Comparison of ENCODE assay signal across 19 cellular contexts in genomic region chr15:42461261-42461660, GRCh38. TPM values are rescaled to one million over a fixed set of nuclear protein-coding genes. Genes with fewer than 3 reads are reported as not detected.
DNase-seq lines count a peak whose midpoint lies in the region; TF ChIP-seq lines count a peak whose summit lies in the region.
"Had no signal": no experiment of that assay in that cellular context is flagged by ENCODE, and none has a peak within 500 bp of the region (broad histone marks: within the 10 kb centered on the region; RNA-seq: fewer than 3 reads in every experiment).

No MANE protein-coding gene starts in this region.

- H3K4me1 ChIP-seq in left ventricle myocardium inferior = peaks cover 41% of the 10 kb centered on the region

- intact Hi-C loops in left ventricle myocardium inferior (cut with micrococcal nuclease) = no loop called here
- intact Hi-C loops in cardiac septum (cut with DNase I) = no loop called here

- no peaks in the 10 kb centered on the region for H3K27me3 ChIP-seq in left ventricle myocardium inferior (ENCODE audit: low read depth)
- H3K27me3 ChIP-seq: adrenal gland had no signal

- peaks cover 2% of the 10 kb centered on the region for H3K36me3 Mint-ChIP-seq in chondrocyte (ENCODE audit: low read depth)
- peaks cover 5% of the 10 kb centered on the region for H3K36me3 Mint-ChIP-seq in neural crest cell (ENCODE audit: low read depth)

- DNase-seq in left ventricle myocardium inferior (no peak), cardiac septum (ENCODE audit: low spot score) (no peak), chondrocyte (ENCODE audit: low spot score) (no peak), neural crest cell (ENCODE audit: low read depth, low spot score) (no peak), activated gamma-delta T cell treated with Interleukin-2 at 50 U/mL for 16 hours (no peak), MV-4-11 (lab: John Stamatoyannopoulos, UW) (no peak), coronary artery (ENCODE audit: low spot score) (no peak)
- DNase-seq in activated CD4-positive, CD25-positive, alpha-beta regulatory T cell treated with anti-CD3 and anti-CD28 coated beads, Interleukin-2, amount 50 U/mL, for 72 hours = no peak
- DNase-seq: activated CD4-positive, alpha-beta memory T cell treated with anti-CD3 and anti-CD28 coated beads, Interleukin-2, amount 10 ng/mL, durations not matched to agents 7 days and 5 days; activated effector memory CD4-positive, alpha-beta T cell treated with Interleukin-2 at 50 U/mL for 16 hours; adrenal gland; EL; NCI-H146; NCI-H510A treated with DMSO at 0.1 percent for 48 hours; retina; SK-N-SH; substantia nigra; T-helper 2 cell had no signal

- no peak overlapping the region for H3K4me3 Mint-ChIP-seq in chondrocyte (ENCODE audit: unreplicated experiment)
- H3K4me3 Mint-ChIP-seq in neural crest cell = no peak overlapping the region
- H3K4me3 Mint-ChIP-seq: activated CD4-positive, alpha-beta memory T cell treated with anti-CD3 and anti-CD28 coated beads, Interleukin-2, amount 10 ng/mL, durations not matched to agents 7 days and 5 days; IgD-negative memory B cell had no signal

- H3K27ac ChIP-seq in left ventricle myocardium inferior (replicated peaks) (peak overlapping the region; percentile 90), coronary artery (no peak overlapping the region)

- H3K36me3 ChIP-seq in left ventricle myocardium inferior = peaks cover 19% of the 10 kb centered on the region

- H3K9me3 Mint-ChIP-seq in chondrocyte (ENCODE audit: low read depth) = no peaks in the 10 kb centered on the region
- no peaks in the 10 kb centered on the region for H3K9me3 Mint-ChIP-seq in neural crest cell
- H3K9me3 Mint-ChIP-seq: activated CD4-positive, alpha-beta memory T cell treated with anti-CD3 and anti-CD28 coated beads, Interleukin-2, amount 10 ng/mL, durations not matched to agents 7 days and 5 days; IgD-negative memory B cell had no signal

- TF ChIP-seq CTCF in left ventricle myocardium inferior (IDR thresholded peaks at IDR 0.05; ENCODE audit: borderline replicate concordance) (no peak), chondrocyte (IDR thresholded peaks at IDR 0.05) (no peak), neural crest cell (conservative IDR thresholded peaks at IDR 0.05) (no peak), coronary artery (IDR thresholded peaks at IDR 0.05) (no peak)

- H3K4me3 ChIP-seq in left ventricle myocardium inferior (no peak overlapping the region), coronary artery (no peak overlapping the region)
- H3K4me3 ChIP-seq: adrenal gland had no signal

- peaks cover 41% of the 10 kb centered on the region for H3K4me1 Mint-ChIP-seq in chondrocyte (ENCODE audit: low read depth)
- peaks cover 25% of the 10 kb centered on the region for H3K4me1 Mint-ChIP-seq in neural crest cell

- H3K27ac Mint-ChIP-seq in chondrocyte (ENCODE audit: unreplicated experiment) (peak overlapping the region; percentile 37), neural crest cell (ENCODE audit: unreplicated experiment) (peak overlapping the region; percentile 4)
- H3K27ac Mint-ChIP-seq: activated CD4-positive, alpha-beta memory T cell treated with anti-CD3 and anti-CD28 coated beads, Interleukin-2, amount 10 ng/mL, durations not matched to agents 7 days and 5 days had no signal

- H3K9me3 ChIP-seq in left ventricle myocardium inferior (replicated peaks) = no peaks in the 10 kb centered on the region
- H3K9me3 ChIP-seq: adrenal gland, SK-N-SH had no signal

- H3K27me3 Mint-ChIP-seq in chondrocyte (ENCODE audit: low read depth) (no peaks in the 10 kb centered on the region), neural crest cell (ENCODE audit: low read depth) (no peaks in the 10 kb centered on the region)
- H3K27me3 Mint-ChIP-seq: activated CD4-positive, alpha-beta memory T cell treated with anti-CD3 and anti-CD28 coated beads, Interleukin-2, amount 10 ng/mL, durations not matched to agents 7 days and 5 days; IgD-negative memory B cell had no signal

RNA-seq across cellular contexts. Expression of gene ZNF106, which starts 29.7 kb away (rescaled TPM):
- 680 TPM for total RNA-seq in left ventricle myocardium inferior
- total RNA-seq in cardiac septum = 691 TPM
- 57.6 to 80.2 TPM (median 58.1 TPM) in 3 replicates for total RNA-seq in chondrocyte
- total RNA-seq in neural crest cell = 61.3 and 69.6 TPM in 2 replicates

RNA-seq across cellular contexts. Expression of gene SNAP23, which starts 34.2 kb away (rescaled TPM):
- total RNA-seq in left ventricle myocardium inferior (34.1 TPM), cardiac septum (48.2 TPM), chondrocyte (66.0 to 85.6 TPM (median 74.0 TPM) in 3 replicates), neural crest cell (54.8 and 59.2 TPM in 2 replicates)
